In genomic region chr2:212977149-212977548, GRCh38 we compare ENCODE assay signal across 25 cellular contexts.
"Had no signal": no experiment of that assay in that cellular context is flagged by ENCODE, and none has a peak within 500 bp of the region (broad histone marks: within the 10 kb centered on the region; RNA-seq: fewer than 3 reads in every experiment).

No MANE protein-coding gene starts in this region.

- H3K4me3 ChIP-seq: breast epithelium had no signal

- H3K36me3 Mint-ChIP-seq: activated naive CD4-positive, alpha-beta T cell treated with anti-CD3 and anti-CD28 coated beads, Interleukin-2, amount 50 U/mL, for 24 hours had no signal

- H3K9me3 Mint-ChIP-seq: activated naive CD4-positive, alpha-beta T cell treated with anti-CD3 and anti-CD28 coated beads, Interleukin-2, amount 50 U/mL, for 24 hours; activated T-cell treated with anti-CD3 and anti-CD28 coated beads, Interleukin-2, amount 50 U/mL, for 24 hours; activated T-helper 1 cell treated with anti-CD3 and anti-CD28 coated beads, Interleukin-12 subunit alpha, Interleukin-12 subunit beta, Interleukin-2, Interleukin-4 antibody, amounts not matched to agents 30 ng/mL and 10 ng/mL and 1 ng/mL, durations not matched to agents 14 hours and 24 hours and 36 hours had no signal

- H3K27me3 ChIP-seq: breast epithelium had no signal

- ATAC-seq: activated CD8-positive, alpha-beta T cell treated with anti-CD3 and anti-CD28 coated beads, Interleukin-2, amount 10 ng/mL, durations not matched to agents 7 days and 5 days; PC-3; T-helper 17 cell had no signal

- H3K4me1 ChIP-seq: breast epithelium had no signal

- H3K9me3 ChIP-seq: breast epithelium had no signal

- H3K27ac Mint-ChIP-seq: activated CD8-positive, alpha-beta T cell treated with anti-CD3 and anti-CD28 coated beads, Interleukin-2, amount 10 ng/mL, durations not matched to agents 7 days and 5 days; activated naive CD4-positive, alpha-beta T cell treated with anti-CD3 and anti-CD28 coated beads, Interleukin-2, amount 50 U/mL, for 24 hours; activated T-cell treated with anti-CD3 and anti-CD28 coated beads, Interleukin-2, amount 50 U/mL, for 24 hours; activated T-helper 1 cell treated with anti-CD3 and anti-CD28 coated beads, Interleukin-12 subunit alpha, Interleukin-12 subunit beta, Interleukin-2, Interleukin-4 antibody, amounts not matched to agents 30 ng/mL and 10 ng/mL and 1 ng/mL, durations not matched to agents 14 hours and 24 hours and 36 hours; T-helper 17 cell had no signal

- H3K4me3 Mint-ChIP-seq: activated CD8-positive, alpha-beta T cell treated with anti-CD3 and anti-CD28 coated beads, Interleukin-2, amount 10 ng/mL, durations not matched to agents 7 days and 5 days; activated naive CD4-positive, alpha-beta T cell treated with anti-CD3 and anti-CD28 coated beads, Interleukin-2, amount 50 U/mL, for 24 hours; activated T-cell treated with anti-CD3 and anti-CD28 coated beads, Interleukin-2, amount 50 U/mL, for 24 hours; activated T-helper 1 cell treated with anti-CD3 and anti-CD28 coated beads, Interleukin-12 subunit alpha, Interleukin-12 subunit beta, Interleukin-2, Interleukin-4 antibody, amounts not matched to agents 30 ng/mL and 10 ng/mL and 1 ng/mL, durations not matched to agents 14 hours and 24 hours and 36 hours; T-helper 17 cell had no signal

- H3K27me3 Mint-ChIP-seq: activated naive CD4-positive, alpha-beta T cell treated with anti-CD3 and anti-CD28 coated beads, Interleukin-2, amount 50 U/mL, for 24 hours; activated T-cell treated with anti-CD3 and anti-CD28 coated beads, Interleukin-2, amount 50 U/mL, for 24 hours; T-helper 17 cell had no signal

- H3K27ac ChIP-seq: breast epithelium had no signal

- H3K36me3 ChIP-seq: breast epithelium had no signal

- DNase-seq: activated CD4-positive, alpha-beta T cell treated with anti-CD3 and anti-CD28 coated beads for 48 hours; activated CD4-positive, alpha-beta T cell treated with anti-CD3 and anti-CD28 coated beads, Interleukin-2, amount 50 U/mL, for 4 hours; activated CD4-positive, CD25-positive, alpha-beta regulatory T cell treated with anti-CD3 and anti-CD28 coated beads, Interleukin-2, amount 50 U/mL, for 72 hours; activated CD8-positive, alpha-beta T cell treated with anti-CD3 and anti-CD28 coated beads, Interleukin-2, amount 10 ng/mL, durations not matched to agents 7 days and 5 days; activated effector memory CD4-positive, alpha-beta T cell treated with Interleukin-2 at 50 U/mL for 16 hours; activated naive CD4-positive, alpha-beta T cell; activated T-cell treated with anti-CD3 and anti-CD28 coated beads, Interleukin-2, amount 50 U/mL, for 24 hours; aorta; caudate nucleus; Karpas-422; NCI-H1092; NCI-H1417 treated with DMSO at 0.1 percent for 48 hours; NCI-H1694; NCI-H2029; NCI-H2107; NCI-H345; NCI-H510A treated with DMSO at 0.1 percent for 48 hours; NCI-H69; PC-3; SHP77; T-helper 17 cell; T-helper 9 cell had no signal
